1 cellular context compared by ENCODE assay signal in the genomic region with DNA sequence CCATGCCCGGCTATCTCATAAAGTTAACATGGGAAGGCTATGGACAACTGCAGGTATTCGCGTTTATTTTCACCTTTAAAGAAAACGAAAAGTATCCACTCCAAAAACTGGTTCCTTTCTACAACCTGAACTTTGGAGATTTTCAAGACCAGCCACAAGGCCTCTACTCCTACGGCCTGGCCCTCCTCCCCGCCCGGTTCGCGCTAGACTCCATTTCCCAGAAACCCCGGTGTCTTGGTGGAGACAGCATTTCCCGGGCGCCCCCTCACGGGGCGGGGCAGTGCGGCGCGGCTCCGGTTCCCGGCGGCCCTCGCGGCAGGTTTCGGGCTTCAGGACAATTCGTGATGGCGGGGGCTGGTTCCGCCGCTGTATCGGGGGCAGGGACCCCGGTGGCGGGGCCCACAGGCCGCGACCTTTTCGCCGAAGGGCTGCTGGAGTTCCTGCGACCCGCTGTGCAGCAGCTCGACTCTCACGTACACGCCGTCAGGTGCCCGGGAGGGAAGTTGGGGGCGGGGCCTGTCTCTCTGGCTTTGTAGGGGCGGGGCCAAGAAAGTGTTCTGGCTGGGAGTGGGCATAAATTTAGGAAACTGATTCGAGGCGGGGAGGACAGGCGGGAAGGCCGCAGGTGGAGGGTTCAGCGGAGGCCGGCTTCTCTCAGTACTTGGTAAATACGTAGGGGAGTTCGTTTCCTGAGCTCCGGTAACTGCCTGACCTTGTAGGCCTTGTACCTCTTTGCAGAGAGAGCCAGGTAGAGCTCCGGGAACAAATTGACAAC.
TF ChIP-seq lines count a peak whose summit lies in the region.

TSS of gene SNAPIN (plus strand) at position 304 of the 775 bp plus-strand sequence. CDS start at position 345, 41 bp downstream.

TF ChIP-seq in HepG2, 621 proteins besides CTCF, POLR2A, EP300 and RAD21 (continued from another document and continues in another):
- TF ChIP-seq SNAPC4 (CRISPR knock-in tag; IDR thresholded peaks at IDR 0.05), result peak; percentile 93
- no peak for TF ChIP-seq LRRFIP1 (CRISPR knock-in tag; conservative IDR thresholded peaks at IDR 0.05)
- peak; percentile 95 for TF ChIP-seq ZNF143 (CRISPR knock-in tag; IDR thresholded peaks at IDR 0.05)
- TF ChIP-seq NCOA2 (CRISPR knock-in tag; IDR thresholded peaks at IDR 0.05), result peak; percentile 29; the same call in 1 of the 2 replicates
- TF ChIP-seq, protein P1, sequence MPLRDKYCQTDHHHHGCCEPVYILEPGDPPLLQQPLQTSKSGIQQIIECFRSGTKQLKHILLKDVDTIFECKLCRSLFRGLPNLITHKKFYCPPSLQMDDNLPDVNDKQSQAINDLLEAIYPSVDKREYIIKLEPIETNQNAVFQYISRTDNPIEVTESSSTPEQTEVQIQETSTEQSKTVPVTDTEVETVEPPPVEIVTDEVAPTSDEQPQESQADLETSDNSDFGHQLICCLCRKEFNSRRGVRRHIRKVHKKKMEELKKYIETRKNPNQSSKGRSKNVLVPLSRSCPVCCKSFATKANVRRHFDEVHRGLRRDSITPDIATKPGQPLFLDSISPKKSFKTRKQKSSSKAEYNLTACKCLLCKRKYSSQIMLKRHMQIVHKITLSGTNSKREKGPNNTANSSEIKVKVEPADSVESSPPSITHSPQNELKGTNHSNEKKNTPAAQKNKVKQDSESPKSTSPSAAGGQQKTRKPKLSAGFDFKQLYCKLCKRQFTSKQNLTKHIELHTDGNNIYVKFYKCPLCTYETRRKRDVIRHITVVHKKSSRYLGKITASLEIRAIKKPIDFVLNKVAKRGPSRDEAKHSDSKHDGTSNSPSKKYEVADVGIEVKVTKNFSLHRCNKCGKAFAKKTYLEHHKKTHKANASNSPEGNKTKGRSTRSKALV (CRISPR knock-in tag; IDR thresholded peaks at IDR 0.05), result no peak
- TF ChIP-seq ZNF343 (CRISPR knock-in tag; IDR thresholded peaks at IDR 0.05), result peak; percentile 57; the same call in 1 of the 2 replicates
- TF ChIP-seq RARG (CRISPR knock-in tag; IDR thresholded peaks at IDR 0.05; ENCODE audit: low read depth), result no peak
- TF ChIP-seq POGZ (CRISPR knock-in tag; IDR thresholded peaks at IDR 0.05), result peak; percentile 80
- TF ChIP-seq ZNF589 (CRISPR knock-in tag; conservative IDR thresholded peaks at IDR 0.05), result no peak
- TF ChIP-seq DR1 (CRISPR knock-in tag; IDR thresholded peaks at IDR 0.05), result peak; percentile 45; the same call in 1 of the 2 replicates
- peak; percentile 87 for TF ChIP-seq YY1 (IDR thresholded peaks at IDR 0.05; ENCODE audit: insufficient read depth, insufficient replicate concordance, low read depth, low read length)
- 0 out of 2 replicates have a peak, but pooled peaks have one; percentile 54 for TF ChIP-seq ZNF430 (CRISPR knock-in tag; IDR thresholded peaks at IDR 0.05)
- TF ChIP-seq, protein P2, sequence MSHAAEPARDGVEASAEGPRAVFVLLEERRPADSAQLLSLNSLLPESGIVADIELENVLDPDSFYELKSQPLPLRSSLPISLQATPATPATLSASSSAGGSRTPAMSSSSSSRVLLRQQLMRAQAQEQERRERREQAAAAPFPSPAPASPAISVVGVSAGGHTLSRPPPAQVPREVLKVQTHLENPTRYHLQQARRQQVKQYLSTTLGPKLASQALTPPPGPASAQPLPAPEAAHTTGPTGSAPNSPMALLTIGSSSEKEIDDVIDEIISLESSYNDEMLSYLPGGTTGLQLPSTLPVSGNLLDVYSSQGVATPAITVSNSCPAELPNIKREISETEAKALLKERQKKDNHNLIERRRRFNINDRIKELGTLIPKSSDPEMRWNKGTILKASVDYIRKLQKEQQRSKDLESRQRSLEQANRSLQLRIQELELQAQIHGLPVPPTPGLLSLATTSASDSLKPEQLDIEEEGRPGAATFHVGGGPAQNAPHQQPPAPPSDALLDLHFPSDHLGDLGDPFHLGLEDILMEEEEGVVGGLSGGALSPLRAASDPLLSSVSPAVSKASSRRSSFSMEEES (CRISPR knock-in tag; IDR thresholded peaks at IDR 0.05), result peak; percentile 69
- TF ChIP-seq TEAD3 (CRISPR knock-in tag; optimal IDR thresholded peaks at IDR 0.05; ENCODE audit: borderline replicate concordance), result peak; percentile 50
- TF ChIP-seq ZNF891 (CRISPR knock-in tag; IDR thresholded peaks at IDR 0.05), result peak; percentile 90
- TF ChIP-seq ZNF224 (CRISPR knock-in tag; IDR thresholded peaks at IDR 0.05), result peak; percentile 84; the same call in 1 of the 2 replicates
- peak; percentile 29 for TF ChIP-seq FOSL2 (CRISPR knock-in tag; IDR thresholded peaks at IDR 0.05)
- peak; percentile 39; the same call in 1 of the 2 replicates for TF ChIP-seq RXRA (CRISPR knock-in tag; IDR thresholded peaks at IDR 0.05)
- peak; percentile 45; the same call in 1 of the 2 replicates for TF ChIP-seq FOXO1 (CRISPR knock-in tag; IDR thresholded peaks at IDR 0.05)
- TF ChIP-seq MLLT10 (CRISPR knock-in tag; IDR thresholded peaks at IDR 0.05), result no peak
- TF ChIP-seq, protein P3, sequence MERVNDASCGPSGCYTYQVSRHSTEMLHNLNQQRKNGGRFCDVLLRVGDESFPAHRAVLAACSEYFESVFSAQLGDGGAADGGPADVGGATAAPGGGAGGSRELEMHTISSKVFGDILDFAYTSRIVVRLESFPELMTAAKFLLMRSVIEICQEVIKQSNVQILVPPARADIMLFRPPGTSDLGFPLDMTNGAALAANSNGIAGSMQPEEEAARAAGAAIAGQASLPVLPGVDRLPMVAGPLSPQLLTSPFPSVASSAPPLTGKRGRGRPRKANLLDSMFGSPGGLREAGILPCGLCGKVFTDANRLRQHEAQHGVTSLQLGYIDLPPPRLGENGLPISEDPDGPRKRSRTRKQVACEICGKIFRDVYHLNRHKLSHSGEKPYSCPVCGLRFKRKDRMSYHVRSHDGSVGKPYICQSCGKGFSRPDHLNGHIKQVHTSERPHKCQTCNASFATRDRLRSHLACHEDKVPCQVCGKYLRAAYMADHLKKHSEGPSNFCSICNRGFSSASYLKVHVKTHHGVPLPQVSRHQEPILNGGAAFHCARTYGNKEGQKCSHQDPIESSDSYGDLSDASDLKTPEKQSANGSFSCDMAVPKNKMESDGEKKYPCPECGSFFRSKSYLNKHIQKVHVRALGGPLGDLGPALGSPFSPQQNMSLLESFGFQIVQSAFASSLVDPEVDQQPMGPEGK (CRISPR knock-in tag; IDR thresholded peaks at IDR 0.05), result peak; percentile 86
- peak; percentile 61; the same call in 1 of the 2 replicates for TF ChIP-seq DZIP1 (CRISPR knock-in tag; IDR thresholded peaks at IDR 0.05)
- TF ChIP-seq TCF12 (IDR thresholded peaks at IDR 0.05), result no peak
- peak; percentile 47; the same call in 1 of the 2 replicates for TF ChIP-seq TCF12 (CRISPR knock-in tag; IDR thresholded peaks at IDR 0.05)
- TF ChIP-seq IRF9 (CRISPR knock-in tag; IDR thresholded peaks at IDR 0.05; ENCODE audit: borderline replicate concordance), result peak; percentile 82; the same call in 1 of the 2 replicates
- TF ChIP-seq ZNF652 (CRISPR knock-in tag; IDR thresholded peaks at IDR 0.05; ENCODE audit: borderline replicate concordance, low read depth), result no peak
- TF ChIP-seq ZNF30 (CRISPR knock-in tag; IDR thresholded peaks at IDR 0.05), result no peak
- TF ChIP-seq ZNF329 (CRISPR knock-in tag; IDR thresholded peaks at IDR 0.05; ENCODE audit: low read depth), result peak; percentile 64; the same call in 1 of the 2 replicates
- peak; percentile 80; the same call in 1 of the 2 replicates for TF ChIP-seq ZBTB38 (CRISPR knock-in tag; IDR thresholded peaks at IDR 0.05)
- TF ChIP-seq, protein P4, sequence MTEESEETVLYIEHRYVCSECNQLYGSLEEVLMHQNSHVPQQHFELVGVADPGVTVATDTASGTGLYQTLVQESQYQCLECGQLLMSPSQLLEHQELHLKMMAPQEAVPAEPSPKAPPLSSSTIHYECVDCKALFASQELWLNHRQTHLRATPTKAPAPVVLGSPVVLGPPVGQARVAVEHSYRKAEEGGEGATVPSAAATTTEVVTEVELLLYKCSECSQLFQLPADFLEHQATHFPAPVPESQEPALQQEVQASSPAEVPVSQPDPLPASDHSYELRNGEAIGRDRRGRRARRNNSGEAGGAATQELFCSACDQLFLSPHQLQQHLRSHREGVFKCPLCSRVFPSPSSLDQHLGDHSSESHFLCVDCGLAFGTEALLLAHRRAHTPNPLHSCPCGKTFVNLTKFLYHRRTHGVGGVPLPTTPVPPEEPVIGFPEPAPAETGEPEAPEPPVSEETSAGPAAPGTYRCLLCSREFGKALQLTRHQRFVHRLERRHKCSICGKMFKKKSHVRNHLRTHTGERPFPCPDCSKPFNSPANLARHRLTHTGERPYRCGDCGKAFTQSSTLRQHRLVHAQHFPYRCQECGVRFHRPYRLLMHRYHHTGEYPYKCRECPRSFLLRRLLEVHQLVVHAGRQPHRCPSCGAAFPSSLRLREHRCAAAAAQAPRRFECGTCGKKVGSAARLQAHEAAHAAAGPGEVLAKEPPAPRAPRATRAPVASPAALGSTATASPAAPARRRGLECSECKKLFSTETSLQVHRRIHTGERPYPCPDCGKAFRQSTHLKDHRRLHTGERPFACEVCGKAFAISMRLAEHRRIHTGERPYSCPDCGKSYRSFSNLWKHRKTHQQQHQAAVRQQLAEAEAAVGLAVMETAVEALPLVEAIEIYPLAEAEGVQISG (CRISPR knock-in tag; IDR thresholded peaks at IDR 0.05), result peak; percentile 79
- 0 out of 2 replicates have a peak, but pooled peaks have one; percentile 27 for TF ChIP-seq ZNF564 (CRISPR knock-in tag; IDR thresholded peaks at IDR 0.05)
